Comparison of ENCODE assay signal across 19 cellular contexts in the genomic region with DNA sequence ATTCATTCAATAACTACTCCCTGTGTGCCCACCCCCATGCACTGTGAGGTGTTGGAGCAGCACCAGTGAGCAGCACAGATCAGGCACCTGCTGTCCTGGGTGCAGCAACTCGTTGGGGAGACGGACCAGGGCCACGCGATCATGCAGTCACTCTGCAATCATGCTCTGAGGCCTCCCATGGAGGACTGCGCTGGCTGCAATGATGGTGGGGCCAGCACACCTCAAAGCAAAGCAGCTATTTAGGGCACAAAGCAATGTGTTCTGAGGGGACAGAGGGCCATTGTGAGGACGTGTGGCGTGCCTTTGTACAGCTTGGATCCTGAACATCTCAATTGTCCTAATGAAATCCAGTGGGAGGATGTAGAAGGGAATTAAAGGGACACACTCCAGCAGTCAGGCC.
"Had no signal": no experiment of that assay in that cellular context is flagged by ENCODE, and none has a peak within 500 bp of the region (broad histone marks: within the 10 kb centered on the region; RNA-seq: fewer than 3 reads in every experiment).

No MANE protein-coding gene starts in this region.

- ATAC-seq: body of pancreas; stimulated activated naive CD8-positive, alpha-beta T cell treated with anti-CD3 and anti-CD28 coated beads, Interleukin-15, Interleukin-2, amounts not matched to agents 100 U/mL and 50 U/mL, for 24 hours; T-cell had no signal

- H3K27ac ChIP-seq: adrenal gland, body of pancreas, esophagus squamous epithelium, neutrophil, thoracic aorta had no signal

- H3K4me3 ChIP-seq: adrenal gland, body of pancreas, esophagus squamous epithelium, lung, smooth muscle cell, thoracic aorta had no signal

- H3K4me1 ChIP-seq: adrenal gland, body of pancreas had no signal

- H3K36me3 ChIP-seq: adrenal gland, thoracic aorta had no signal

- H3K27me3 ChIP-seq: adrenal gland, body of pancreas, esophagus squamous epithelium, neutrophil had no signal

- H3K9me3 ChIP-seq: adrenal gland, body of pancreas, esophagus squamous epithelium, neutrophil, SK-N-SH, thoracic aorta had no signal

- DNase-seq: activated CD4-positive, alpha-beta T cell treated with anti-CD3 and anti-CD28 coated beads, Interleukin-2, amount 50 U/mL, for 4 hours; activated CD4-positive, CD25-positive, alpha-beta regulatory T cell treated with anti-CD3 and anti-CD28 coated beads, Interleukin-2, amount 50 U/mL, for 72 hours; adrenal gland; body of pancreas; cortex of kidney; effector CD8-positive, alpha-beta T cell; esophagus squamous epithelium; glutamatergic neuron; immature natural killer cell; naive B cell; right cardiac atrium; SK-N-SH; stimulated activated CD4-positive, alpha-beta T cell treated with anti-CD3 and anti-CD28 coated beads, Interleukin-4, amount 100 ng/mL, for 4 hours; stimulated activated naive CD8-positive, alpha-beta T cell treated with anti-CD3 and anti-CD28 coated beads, Interleukin-15, Interleukin-2, amounts not matched to agents 100 U/mL and 50 U/mL, for 24 hours had no signal
